In the genomic region with DNA sequence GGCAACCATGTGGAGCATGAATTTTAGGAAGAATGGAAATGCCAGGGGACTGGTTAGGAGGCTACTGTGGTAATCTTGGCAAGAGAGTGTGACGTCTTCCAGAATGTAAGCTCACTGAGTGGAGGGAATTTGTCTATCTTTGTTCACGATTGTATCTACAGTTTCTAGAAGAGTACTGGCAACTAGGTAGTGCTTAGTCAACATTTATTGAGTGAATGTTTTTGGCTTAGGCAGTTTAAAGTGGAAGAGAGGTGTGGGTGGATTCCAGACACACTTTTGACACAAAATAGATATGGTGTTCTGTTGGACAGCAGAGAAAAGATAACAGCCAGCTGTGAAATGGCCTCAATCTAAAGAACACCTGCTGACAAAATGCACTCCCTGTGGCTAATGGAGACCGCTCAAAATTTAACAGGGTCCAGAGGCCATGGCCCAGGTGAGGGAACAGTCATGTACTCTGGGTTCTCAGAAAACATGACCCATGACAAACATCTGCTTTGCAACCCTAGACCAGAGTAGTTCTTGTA, we compare ENCODE assay signal across 26 cellular contexts.
"Had no signal": no experiment of that assay in that cellular context is flagged by ENCODE, and none has a peak within 500 bp of the region (broad histone marks: within the 10 kb centered on the region; RNA-seq: fewer than 3 reads in every experiment).

No MANE protein-coding gene starts in this region.

- H3K4me1 ChIP-seq: stomach, suprapubic skin, testis, thyroid gland, tibial nerve, transverse colon, upper lobe of left lung, upper lobe of right lung, uterus, vagina had no signal

- H3K4me3 ChIP-seq: stomach, suprapubic skin, thoracic aorta, thyroid gland, tibial nerve, transverse colon, upper lobe of left lung, upper lobe of right lung, uterus, vagina had no signal

- ATAC-seq: stimulated activated effector memory CD8-positive, alpha-beta T cell treated with anti-CD3 and anti-CD28 coated beads, Interleukin-12 subunit alpha, Interleukin-12 subunit beta, amount 100 ng/mL, for 72 hours; stimulated activated memory B cell treated with anti-CD40 and anti-IgM and Interleukin-4, amounts not matched to agents 10 μg/mL and 1 μg/mL and 100 μg/mL, for 72 hours; stimulated activated naive B cell treated with anti-CD40 and anti-IgM and Interleukin-4, amounts not matched to agents 10 μg/mL and 1 μg/mL and 100 μg/mL, for 72 hours; stimulated activated naive CD8-positive, alpha-beta T cell treated with anti-CD3 and anti-CD28 coated beads, Interleukin-15, amount 100 ng/mL, for 72 hours; stimulated activated naive CD8-positive, alpha-beta T cell treated with anti-CD3 and anti-CD28 coated beads, Interleukin-15, Interleukin-2, amounts not matched to agents 100 U/mL and 50 U/mL, for 24 hours; upper lobe of right lung had no signal

- FAIRE-seq: urothelium cell line had no signal

- H3K36me3 ChIP-seq: stomach, suprapubic skin, thoracic aorta, thyroid gland, tibial nerve, transverse colon, upper lobe of left lung, upper lobe of right lung, uterus, vagina had no signal

- DNase-seq: stimulated activated CD4-positive, alpha-beta T cell treated with anti-CD3 and anti-CD28 coated beads, Interleukin-2, amount 100 ng/mL, for 48 hours; stimulated activated CD4-positive, alpha-beta T cell treated with anti-CD3 and anti-CD28 coated beads, Interleukin-4, amount 100 ng/mL, for 1 hour; stimulated activated CD4-positive, alpha-beta T cell treated with anti-CD3 and anti-CD28 coated beads, Interleukin-4, amount 100 ng/mL, for 24 hours; stimulated activated CD4-positive, alpha-beta T cell treated with anti-CD3 and anti-CD28 coated beads, Interleukin-4, amount 100 ng/mL, for 4 hours; stimulated activated CD8-positive, alpha-beta memory T cell treated with anti-CD3 and anti-CD28 coated beads, Interleukin-4, amount 100 ng/mL, for 48 hours; stimulated activated naive B cell treated with anti-CD40 and anti-IgM and Interleukin-4, amounts not matched to agents 10 μg/mL and 1 μg/mL and 100 μg/mL, for 72 hours; stimulated activated naive CD4-positive, alpha-beta T cell; stimulated activated naive CD4-positive, alpha-beta T cell treated with Interleukin-2 at 50 U/mL for 16 hours; stimulated activated naive CD8-positive, alpha-beta T cell treated with anti-CD3 and anti-CD28 coated beads, Interleukin-15, amount 100 ng/mL, for 72 hours; stimulated activated naive CD8-positive, alpha-beta T cell treated with anti-CD3 and anti-CD28 coated beads, Interleukin-15, Interleukin-2, amounts not matched to agents 100 U/mL and 50 U/mL, for 24 hours; stomach; substantia nigra; testis; thyroid gland; transverse colon; trophoblast cell; upper lobe of left lung; upper lobe of right lung; uterus had no signal

- H3K27me3 ChIP-seq: testis, thyroid gland, upper lobe of left lung, uterus, vagina had no signal

- H3K27ac ChIP-seq: stomach, suprapubic skin, testis, thoracic aorta, thyroid gland, tibial nerve, transverse colon, upper lobe of left lung, upper lobe of right lung, uterus, vagina had no signal

- H3K9me3 ChIP-seq: stomach, suprapubic skin, testis, thoracic aorta, thyroid gland, tibial nerve, transverse colon, upper lobe of left lung, upper lobe of right lung, uterus, vagina had no signal
